8 cellular contexts compared by ENCODE assay signal in genomic region chr3:172137287-172138030, GRCh38.
DNase-seq lines count a peak whose midpoint lies in the region; ATAC-seq and TF ChIP-seq lines count a peak whose summit lies in the region.

No MANE protein-coding gene starts in this region.

- TF ChIP-seq CTCF in cardiac fibroblast (IDR thresholded peaks at IDR 0.05; ENCODE audit: low read depth, low read length) (no peak), lower lobe of right lung (IDR thresholded peaks at IDR 0.05) (no peak), transverse colon (IDR thresholded peaks at IDR 0.05) (no peak)

- 47 to 60% methylated on average over 2 of the region's 2 CpGs for WGBS in transverse colon (ENCODE audit: low coverage in 1 of 2), 2 donors

- peaks cover 53% of the 10 kb centered on the region for H3K4me1 Mint-ChIP-seq in activated CD4-positive, alpha-beta T cell treated with anti-CD3 and anti-CD28 coated beads for 36 hours

- no peaks in the 10 kb centered on the region for H3K9me3 Mint-ChIP-seq in activated CD4-positive, alpha-beta T cell treated with anti-CD3 and anti-CD28 coated beads for 36 hours (ENCODE audit: low read depth)

- H3K4me1 ChIP-seq in lower lobe of right lung (peaks cover 99% of the 10 kb centered on the region), transverse colon (peaks cover 57 to 90% (median 74%) of the 10 kb centered on the region in 4 donors)

- no peak overlapping the region for H3K4me3 Mint-ChIP-seq in activated CD4-positive, alpha-beta T cell treated with anti-CD3 and anti-CD28 coated beads for 36 hours

- in situ Hi-C loops in transverse colon (cut with MboI; ENCODE audit: low pct_ligation_motif_present in 1 of 4, low pct_unique_long_range_greater_than_20kb in 1 of 4, low sequenced_read_pairs in 3 of 4), result no loop called here

- peaks cover 4% of the 10 kb centered on the region for H3K36me3 Mint-ChIP-seq in activated CD4-positive, alpha-beta T cell treated with anti-CD3 and anti-CD28 coated beads for 36 hours (ENCODE audit: low read depth)

- POLR2A ChIA-PET in activated CD4-positive, alpha-beta T cell treated with anti-CD3 and anti-CD28 coated beads for 36 hours (lab: Charles Lee), result no interaction called here

- H3K36me3 ChIP-seq in lower lobe of right lung, result no peaks in the 10 kb centered on the region
- H3K36me3 ChIP-seq in transverse colon, result no peaks in the 10 kb centered on the region

- no peaks in the 10 kb centered on the region for H3K27me3 Mint-ChIP-seq in activated CD4-positive, alpha-beta T cell treated with anti-CD3 and anti-CD28 coated beads for 36 hours

- H3K27ac Mint-ChIP-seq in activated CD4-positive, alpha-beta T cell treated with anti-CD3 and anti-CD28 coated beads for 36 hours, result peak overlapping the region; percentile 4

- H3K4me3 ChIP-seq in cardiac fibroblast (replicated peaks in 1 of 2; ENCODE audit: low read depth in 2 of 2, low read length in 2 of 2) (no peak overlapping the region), lower lobe of right lung (no peak overlapping the region), transverse colon (no peak overlapping the region)

- intact Hi-C loops in activated CD4-positive, alpha-beta T cell treated with anti-CD3 and anti-CD28 coated beads for 36 hours (cut with DNase I, micrococcal nuclease), result loop anchor here in 1 of 2 experiments (2.0 kb wide), 1 partner anchor 31 kb away; no protein-coding TSS in a partner anchor
- intact Hi-C loops in lower lobe of right lung (cut with DNase I) (no loop called here), transverse colon (cut with DNase I; ENCODE audit: low total_unique reads) (no loop called here)

- no peak for DNase-seq in activated CD4-positive, alpha-beta T cell treated with anti-CD3 and anti-CD28 coated beads for 36 hours
- DNase-seq in activated CD4-positive, alpha-beta T cell treated with anti-CD3 and anti-CD28 coated beads, Interleukin-2, amount 50 U/mL, for 1 hour, result no peak
- DNase-seq in cardiac fibroblast (ENCODE audit: low read depth in 2 of 2), result peak; percentile 61 to 81
- DNase-seq in lower lobe of right lung, result no peak
- DNase-seq in transverse colon, result no peak
- DNase-seq in DMS 273 (lab: John Stamatoyannopoulos, UW; ENCODE audit: unreplicated experiment), result no peak
- DNase-seq in central memory CD4-positive, alpha-beta T cell, result no peak

- H3K27me3 ChIP-seq in lower lobe of right lung (ENCODE audit: low read depth), result no peaks in the 10 kb centered on the region
- no peaks in the 10 kb centered on the region for H3K27me3 ChIP-seq in transverse colon

- CTCF ChIA-PET in activated CD4-positive, alpha-beta T cell treated with anti-CD3 and anti-CD28 coated beads for 36 hours (lab: Charles Lee), result interaction anchor here (0.6 to 1.1 kb wide), 3 partner anchors 32 to 178 kb away, joined by 3 to 5 read pairs (median 4); no protein-coding TSS in a partner anchor

- no peaks in the 10 kb centered on the region for H3K9me3 ChIP-seq in lower lobe of right lung
- no peaks in the 10 kb centered on the region for H3K9me3 ChIP-seq in transverse colon

- no peak for TF ChIP-seq EP300 in transverse colon (IDR thresholded peaks at IDR 0.05; ENCODE audit: low read depth)

- H3K27ac ChIP-seq in lower lobe of right lung (peak overlapping the region; percentile 14), transverse colon (peak overlapping the region; percentile 72 to 77 (median 76))

- no peak for TF ChIP-seq POLR2A in transverse colon (IDR thresholded peaks at IDR 0.05)

- ATAC-seq in activated CD4-positive, alpha-beta T cell treated with anti-CD3 and anti-CD28 coated beads for 36 hours, result no peak
- ATAC-seq in lower lobe of right lung (peak in 1 of 2 donors; percentile 3), GM21825 (IDR thresholded peaks at IDR 0.05; ENCODE audit: unreplicated experiment) (no peak)

Comparison
In these comparisons a context has a peak if more than half of its experiments do, and no peak if none do; other contexts are left out.
1. DNase-seq: peak in cardiac fibroblast (2 of 2); none in activated CD4-positive, alpha-beta T cell treated with anti-CD3 and anti-CD28 coated beads for 36 hours (single experiment), activated CD4-positive, alpha-beta T cell treated with anti-CD3 and anti-CD28 coated beads, Interleukin-2, amount 50 U/mL, for 1 hour (single experiment), lower lobe of right lung (single experiment), transverse colon (single experiment), DMS 273 (single experiment) and central memory CD4-positive, alpha-beta T cell (single experiment).